In genomic region chr10:35639651-35640311, GRCh38 we compare ENCODE assay signal across 8 cellular contexts. TPM values are rescaled to one million over a fixed set of nuclear protein-coding genes. Genes with fewer than 3 reads are reported as not detected.
A peak's percentile ranks its signal among the peaks of the same experiment; 100 is the strongest.
DNase-seq lines count a peak whose midpoint lies in the region; ATAC-seq, FAIRE-seq and TF ChIP-seq lines count a peak whose summit lies in the region.

No MANE protein-coding gene starts in this region.

- intact Hi-C loops in activated T-helper 1 cell treated with anti-CD3 and anti-CD28 coated beads, Interleukin-12 subunit alpha, Interleukin-12 subunit beta, Interleukin-2, Interleukin-4 antibody, amounts not matched to agents 30 ng/mL and 10 ng/mL and 1 ng/mL, durations not matched to agents 14 hours and 24 hours and 36 hours (cut with micrococcal nuclease) = loop anchor here (5.0 to 10.0 kb wide), 3 partner anchors 143 to 1238 kb away; partner anchors contain the start of gene CCNY

- H3K27me3 Mint-ChIP-seq in activated T-helper 1 cell treated with anti-CD3 and anti-CD28 coated beads, Interleukin-12 subunit alpha, Interleukin-12 subunit beta, Interleukin-2, Interleukin-4 antibody, amounts not matched to agents 30 ng/mL and 10 ng/mL and 1 ng/mL, durations not matched to agents 14 hours and 24 hours and 36 hours (ENCODE audit: insufficient read depth) = peaks cover 62% of the 10 kb centered on the region

- in situ Hi-C loops in GM23248 (cut with MboI) = loop anchor here (10.0 to 25.0 kb wide), 3 partner anchors 273 to 1085 kb away; no protein-coding TSS in a partner anchor

- no peak for FAIRE-seq in GM19239 (lab: Jason Lieb, UNC)

- H3K4me3 ChIP-seq in GM23248 (peak overlapping the region; percentile 73), hepatocyte (peak overlapping the region; percentile 8), skin epidermis (peak overlapping the region in 4 of 7 experiments; percentile 18 to 74 (median 44))

- H3K36me3 Mint-ChIP-seq in activated T-helper 1 cell treated with anti-CD3 and anti-CD28 coated beads, Interleukin-12 subunit alpha, Interleukin-12 subunit beta, Interleukin-2, Interleukin-4 antibody, amounts not matched to agents 30 ng/mL and 10 ng/mL and 1 ng/mL, durations not matched to agents 14 hours and 24 hours and 36 hours (ENCODE audit: low read depth) = peaks cover 1% of the 10 kb centered on the region

- WGBS in GM23248 (ENCODE audit: low coverage in 1 of 2, low lambda C conversion rate in 2 of 2, missing lambda C conversion rate in 2 of 2), 2 experiments = 40 to 42% methylated on average over 51 to 61 of the region's 64 CpGs
- 4% methylated on average over 57 of the region's 64 CpGs for WGBS in hepatocyte (ENCODE audit: low lambda C conversion rate, missing lambda C conversion rate)

- H3K27ac ChIP-seq in GM23248 = no peak overlapping the region
- H3K27ac ChIP-seq in hepatocyte = no peak overlapping the region
- H3K27ac ChIP-seq in skin epidermis = peak overlapping the region in 1 of 21 experiments; percentile 41

- no peaks in the 10 kb centered on the region for H3K9me3 ChIP-seq in GM23248 (ENCODE audit: low read depth)
- no peaks in the 10 kb centered on the region for H3K9me3 ChIP-seq in hepatocyte (ENCODE audit: low read depth)

- peaks cover 34% of the 10 kb centered on the region for H3F3A ChIP-seq in GM23248 (ENCODE audit: insufficient read depth)

- no peak overlapping the region for H3K27ac Mint-ChIP-seq in activated T-helper 1 cell treated with anti-CD3 and anti-CD28 coated beads, Interleukin-12 subunit alpha, Interleukin-12 subunit beta, Interleukin-2, Interleukin-4 antibody, amounts not matched to agents 30 ng/mL and 10 ng/mL and 1 ng/mL, durations not matched to agents 14 hours and 24 hours and 36 hours

- H3K9me2 ChIP-seq in GM23248 (ENCODE audit: insufficient read depth) = no peaks in the 10 kb centered on the region
- no peaks in the 10 kb centered on the region for H3K9me2 ChIP-seq in hepatocyte (replicated peaks; ENCODE audit: insufficient read depth)

- DNase-seq in GM23248 (peak; percentile 60), hepatocyte (ENCODE audit: low spot score) (peak; percentile 59), NCI-H128 (lab: John Stamatoyannopoulos, UW; ENCODE audit: unreplicated experiment) (no peak), GM19239 (ENCODE audit: insufficient read length, low spot score) (no peak), DMS153 (lab: John Stamatoyannopoulos, UW) (no peak)
- no peak for DNase-seq in activated T-helper 1 cell treated with anti-CD3 and anti-CD28 coated beads, Interleukin-12 subunit alpha, Interleukin-12 subunit beta, Interleukin-2, Interleukin-4 antibody, amounts not matched to agents 30 ng/mL and 10 ng/mL and 1 ng/mL, durations not matched to agents 14 hours and 24 hours and 36 hours (ENCODE audit: low spot score)

- H3K79me2 ChIP-seq in GM23248 (ENCODE audit: insufficient read depth) (peaks cover 25% of the 10 kb centered on the region), hepatocyte (no peaks in the 10 kb centered on the region)

- H3K36me3 ChIP-seq in GM23248 (ENCODE audit: low read depth) (0 out of 2 replicates have a peak, but pooled peaks cover 5% of the 10 kb centered on the region), hepatocyte (replicated peaks; ENCODE audit: insufficient read depth, low read depth) (no peaks in the 10 kb centered on the region)

- H2AFZ ChIP-seq in GM23248 (no peak overlapping the region), hepatocyte (peak overlapping the region; percentile 24)

- peaks cover 14% of the 10 kb centered on the region for H3K4me1 Mint-ChIP-seq in activated T-helper 1 cell treated with anti-CD3 and anti-CD28 coated beads, Interleukin-12 subunit alpha, Interleukin-12 subunit beta, Interleukin-2, Interleukin-4 antibody, amounts not matched to agents 30 ng/mL and 10 ng/mL and 1 ng/mL, durations not matched to agents 14 hours and 24 hours and 36 hours (ENCODE audit: low read depth)

- H3K9me3 Mint-ChIP-seq in activated T-helper 1 cell treated with anti-CD3 and anti-CD28 coated beads, Interleukin-12 subunit alpha, Interleukin-12 subunit beta, Interleukin-2, Interleukin-4 antibody, amounts not matched to agents 30 ng/mL and 10 ng/mL and 1 ng/mL, durations not matched to agents 14 hours and 24 hours and 36 hours = no peaks in the 10 kb centered on the region

- H3K4me1 ChIP-seq in GM23248 (ENCODE audit: insufficient read depth) = peaks cover 4% of the 10 kb centered on the region
- peaks cover 26% of the 10 kb centered on the region for H3K4me1 ChIP-seq in hepatocyte (ENCODE audit: insufficient read depth)

- H4K20me1 ChIP-seq in GM23248 (ENCODE audit: insufficient read depth) (no peaks in the 10 kb centered on the region), hepatocyte (ENCODE audit: insufficient read depth, poor library complexity, severe bottlenecking) (peaks cover 2% of the 10 kb centered on the region)

- peak overlapping the region; percentile 28 for H3K4me3 Mint-ChIP-seq in activated T-helper 1 cell treated with anti-CD3 and anti-CD28 coated beads, Interleukin-12 subunit alpha, Interleukin-12 subunit beta, Interleukin-2, Interleukin-4 antibody, amounts not matched to agents 30 ng/mL and 10 ng/mL and 1 ng/mL, durations not matched to agents 14 hours and 24 hours and 36 hours

- no peak for TF ChIP-seq CTCF in hepatocyte (IDR thresholded peaks at IDR 0.05; ENCODE audit: poor library complexity)

- H3K9ac ChIP-seq in GM23248 = no peak overlapping the region

- no peak for ATAC-seq in GM19035 (IDR thresholded peaks at IDR 0.05; ENCODE audit: unreplicated experiment)

- H3K27me3 ChIP-seq in GM23248 (replicated peaks; ENCODE audit: insufficient read depth) (no peaks in the 10 kb centered on the region), hepatocyte (peaks cover 31% of the 10 kb centered on the region)

- H3K4me2 ChIP-seq in GM23248 (ENCODE audit: unreplicated experiment) = peak overlapping the region; percentile 33
- peak overlapping the region; percentile 98 for H3K4me2 ChIP-seq in hepatocyte

RNA-seq across cellular contexts. Expression of gene FZD8, which starts 2.3 kb away (rescaled TPM):
- 22.3 and 25.5 TPM in 2 replicates for total RNA-seq in GM23248 (2014; rRNA removed; shearing (Covaris generic))
- polyA plus RNA-seq in GM23248 (2016; fragmentation: Nextera tagmentation; extraction: Ambion mirVana) = 0.39 and 0.63 TPM in 2 replicates
- total RNA-seq in activated T-helper 1 cell treated with anti-CD3 and anti-CD28 coated beads, Interleukin-12 subunit alpha, Interleukin-12 subunit beta, Interleukin-2, Interleukin-4 antibody, amounts not matched to agents 30 ng/mL and 10 ng/mL and 1 ng/mL, durations not matched to agents 14 hours and 24 hours and 36 hours = 0.41 and 0.56 TPM in 2 replicates
- total RNA-seq in hepatocyte = 5.9 and 7.7 TPM in 2 replicates
- polyA plus RNA-seq in hepatocyte = 2.6 and 3.7 TPM in 2 replicates

RNA-seq across cellular contexts. Expression of gene GJD4, which starts 34.6 kb away (rescaled TPM):
- not detected in 2 replicates for total RNA-seq in GM23248 (2014; rRNA removed; shearing (Covaris generic))
- polyA plus RNA-seq in GM23248 (2016; fragmentation: Nextera tagmentation; extraction: Ambion mirVana) = not detected in 2 replicates
- total RNA-seq in activated T-helper 1 cell treated with anti-CD3 and anti-CD28 coated beads, Interleukin-12 subunit alpha, Interleukin-12 subunit beta, Interleukin-2, Interleukin-4 antibody, amounts not matched to agents 30 ng/mL and 10 ng/mL and 1 ng/mL, durations not matched to agents 14 hours and 24 hours and 36 hours = not detected in 2 replicates
- 0.17 TPM in 1 of 2 replicates, not detected in the other for total RNA-seq in hepatocyte
- polyA plus RNA-seq in hepatocyte = not detected in 2 replicates

Comparison
In these comparisons a context has a peak if more than half of its experiments do, and no peak if none do; other contexts are left out.
1. DNase-seq: peak in GM23248 (single experiment) and hepatocyte (single experiment); none in activated T-helper 1 cell treated with anti-CD3 and anti-CD28 coated beads, Interleukin-12 subunit alpha, Interleukin-12 subunit beta, Interleukin-2, Interleukin-4 antibody, amounts not matched to agents 30 ng/mL and 10 ng/mL and 1 ng/mL, durations not matched to agents 14 hours and 24 hours and 36 hours (single experiment), NCI-H128 (single experiment), GM19239 (single experiment) and DMS153 (single experiment).
2. H3K4me3 ChIP-seq: peak in every context shown above with its lines; median percentile 73 in GM23248; 44 in skin epidermis; 8 in hepatocyte.